Comparison of ENCODE assay signal across 2 cellular contexts in genomic region chr12:104243971-104244370, GRCh38.
TF ChIP-seq lines count a peak whose summit lies in the region.

No MANE protein-coding gene starts in this region.

TF ChIP-seq in H1, 55 proteins besides CTCF, POLR2A, EP300 and RAD21:
- no peak for TF ChIP-seq KDM5A (IDR thresholded peaks at IDR 0.05; ENCODE audit: low read length)
- no peak for TF ChIP-seq RBBP5 (IDR thresholded peaks at IDR 0.05; ENCODE audit: borderline replicate concordance, low read depth, low read length)
- no peak for TF ChIP-seq TAF1 (IDR thresholded peaks at IDR 0.05; ENCODE audit: low read depth, low read length)
- no peak for TF ChIP-seq CBX5 (IDR thresholded peaks at IDR 0.05; ENCODE audit: low read depth, low read length)
- TF ChIP-seq SIRT6 (IDR thresholded peaks at IDR 0.05; ENCODE audit: low read length) = no peak
- no peak for TF ChIP-seq KDM4A (IDR thresholded peaks at IDR 0.05; ENCODE audit: low read depth, low read length, severe bottlenecking)
- TF ChIP-seq, protein P1, sequence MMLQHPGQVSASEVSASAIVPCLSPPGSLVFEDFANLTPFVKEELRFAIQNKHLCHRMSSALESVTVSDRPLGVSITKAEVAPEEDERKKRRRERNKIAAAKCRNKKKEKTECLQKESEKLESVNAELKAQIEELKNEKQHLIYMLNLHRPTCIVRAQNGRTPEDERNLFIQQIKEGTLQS (IDR thresholded peaks at IDR 0.05; ENCODE audit: insufficient read depth, low read depth, low read length) = no peak
- no peak for TF ChIP-seq SP2 (IDR thresholded peaks at IDR 0.05; ENCODE audit: low read length)
- TF ChIP-seq HDAC6 (IDR thresholded peaks at IDR 0.05; ENCODE audit: low read depth, low read length) = no peak
- TF ChIP-seq SIX5 (IDR thresholded peaks at IDR 0.05; ENCODE audit: low read depth, low read length) = no peak
- TF ChIP-seq POU5F1 (IDR thresholded peaks at IDR 0.05; ENCODE audit: low read depth, low read length) = no peak
- TF ChIP-seq RXRA (IDR thresholded peaks at IDR 0.05; ENCODE audit: insufficient read depth, low read depth, low read length) = no peak
- no peak for TF ChIP-seq BACH1 (IDR thresholded peaks at IDR 0.05; ENCODE audit: low read length)
- no peak for TF ChIP-seq NANOG (IDR thresholded peaks at IDR 0.05; ENCODE audit: insufficient read depth, low read depth, low read length, poor library complexity, severe bottlenecking)
- no peak for TF ChIP-seq BRCA1 (IDR thresholded peaks at IDR 0.05; ENCODE audit: low read depth, low read length)
- no peak for TF ChIP-seq RFX5 (IDR thresholded peaks at IDR 0.05; ENCODE audit: borderline replicate concordance, low read depth, low read length)
- no peak for TF ChIP-seq CHD1 (IDR thresholded peaks at IDR 0.05; ENCODE audit: low read depth, low read length)

TF ChIP-seq in HepG2, 621 proteins besides CTCF, POLR2A, EP300 and RAD21:
- TF ChIP-seq BCLAF1 (IDR thresholded peaks at IDR 0.05) (no peak), GATAD2A (CRISPR knock-in tag; IDR thresholded peaks at IDR 0.05) (no peak), HNRNPL (IDR thresholded peaks at IDR 0.05; ENCODE audit: low read depth, low read length) (no peak), NRL (CRISPR knock-in tag; IDR thresholded peaks at IDR 0.05; ENCODE audit: borderline replicate concordance) (no peak), ZNF205 (CRISPR knock-in tag; IDR thresholded peaks at IDR 0.05) (no peak), DNMT3B (CRISPR knock-in tag; conservative IDR thresholded peaks at IDR 0.05) (no peak), CBX1 (IDR thresholded peaks at IDR 0.05; ENCODE audit: low read depth) (no peak), TRIM22 (IDR thresholded peaks at IDR 0.05) (no peak), ZNF572 (CRISPR knock-in tag; IDR thresholded peaks at IDR 0.05) (no peak), ZNF616 (CRISPR knock-in tag; IDR thresholded peaks at IDR 0.05; ENCODE audit: low read depth) (no peak), ZBTB1 (CRISPR knock-in tag; IDR thresholded peaks at IDR 0.05; ENCODE audit: borderline replicate concordance) (no peak), CBX2 (IDR thresholded peaks at IDR 0.05; ENCODE audit: low read depth, low read length) (no peak), CBX2 (CRISPR knock-in tag; IDR thresholded peaks at IDR 0.05; ENCODE audit: low read depth) (no peak), ZNF589 (CRISPR knock-in tag; conservative IDR thresholded peaks at IDR 0.05) (no peak), ZNF260 (CRISPR knock-in tag; IDR thresholded peaks at IDR 0.05; ENCODE audit: borderline replicate concordance, low read depth) (no peak)
- TF ChIP-seq, protein P2, sequence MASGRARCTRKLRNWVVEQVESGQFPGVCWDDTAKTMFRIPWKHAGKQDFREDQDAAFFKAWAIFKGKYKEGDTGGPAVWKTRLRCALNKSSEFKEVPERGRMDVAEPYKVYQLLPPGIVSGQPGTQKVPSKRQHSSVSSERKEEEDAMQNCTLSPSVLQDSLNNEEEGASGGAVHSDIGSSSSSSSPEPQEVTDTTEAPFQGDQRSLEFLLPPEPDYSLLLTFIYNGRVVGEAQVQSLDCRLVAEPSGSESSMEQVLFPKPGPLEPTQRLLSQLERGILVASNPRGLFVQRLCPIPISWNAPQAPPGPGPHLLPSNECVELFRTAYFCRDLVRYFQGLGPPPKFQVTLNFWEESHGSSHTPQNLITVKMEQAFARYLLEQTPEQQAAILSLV (CRISPR knock-in tag; IDR thresholded peaks at IDR 0.05; ENCODE audit: borderline replicate concordance) = no peak
- TF ChIP-seq, protein P3, sequence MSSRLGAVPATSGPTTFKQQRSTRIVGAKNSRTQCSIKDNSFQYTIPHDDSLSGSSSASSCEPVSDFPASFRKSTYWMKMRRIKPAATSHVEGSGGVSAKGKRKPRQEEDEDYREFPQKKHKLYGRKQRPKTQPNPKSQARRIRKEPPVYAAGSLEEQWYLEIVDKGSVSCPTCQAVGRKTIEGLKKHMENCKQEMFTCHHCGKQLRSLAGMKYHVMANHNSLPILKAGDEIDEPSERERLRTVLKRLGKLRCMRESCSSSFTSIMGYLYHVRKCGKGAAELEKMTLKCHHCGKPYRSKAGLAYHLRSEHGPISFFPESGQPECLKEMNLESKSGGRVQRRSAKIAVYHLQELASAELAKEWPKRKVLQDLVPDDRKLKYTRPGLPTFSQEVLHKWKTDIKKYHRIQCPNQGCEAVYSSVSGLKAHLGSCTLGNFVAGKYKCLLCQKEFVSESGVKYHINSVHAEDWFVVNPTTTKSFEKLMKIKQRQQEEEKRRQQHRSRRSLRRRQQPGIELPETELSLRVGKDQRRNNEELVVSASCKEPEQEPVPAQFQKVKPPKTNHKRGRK (CRISPR knock-in tag; IDR thresholded peaks at IDR 0.05) = no peak
- TF ChIP-seq, protein P4, sequence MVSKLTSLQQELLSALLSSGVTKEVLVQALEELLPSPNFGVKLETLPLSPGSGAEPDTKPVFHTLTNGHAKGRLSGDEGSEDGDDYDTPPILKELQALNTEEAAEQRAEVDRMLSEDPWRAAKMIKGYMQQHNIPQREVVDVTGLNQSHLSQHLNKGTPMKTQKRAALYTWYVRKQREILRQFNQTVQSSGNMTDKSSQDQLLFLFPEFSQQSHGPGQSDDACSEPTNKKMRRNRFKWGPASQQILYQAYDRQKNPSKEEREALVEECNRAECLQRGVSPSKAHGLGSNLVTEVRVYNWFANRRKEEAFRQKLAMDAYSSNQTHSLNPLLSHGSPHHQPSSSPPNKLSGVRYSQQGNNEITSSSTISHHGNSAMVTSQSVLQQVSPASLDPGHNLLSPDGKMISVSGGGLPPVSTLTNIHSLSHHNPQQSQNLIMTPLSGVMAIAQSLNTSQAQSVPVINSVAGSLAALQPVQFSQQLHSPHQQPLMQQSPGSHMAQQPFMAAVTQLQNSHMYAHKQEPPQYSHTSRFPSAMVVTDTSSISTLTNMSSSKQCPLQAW (CRISPR knock-in tag; IDR thresholded peaks at IDR 0.05) = no peak
TF ChIP-seq in HepG2: peak in this region for 0.
